9 cellular contexts compared by ENCODE assay signal in genomic region chr5:131672791-131673190, GRCh38. TPM values are rescaled to one million over a fixed set of nuclear protein-coding genes. Genes with fewer than 3 reads are reported as not detected.
DNase-seq lines count a peak whose midpoint lies in the region; ATAC-seq and TF ChIP-seq lines count a peak whose summit lies in the region.
"Had no signal": no experiment of that assay in that cellular context is flagged by ENCODE, and none has a peak within 500 bp of the region (broad histone marks: within the 10 kb centered on the region; RNA-seq: fewer than 3 reads in every experiment).

No MANE protein-coding gene starts in this region.

- ATAC-seq in Right ventricle myocardium inferior (peak; percentile 32), lower lobe of right lung (peak in 1 of 2 donors; percentile 24), aorta (ENCODE audit: low FRiP score) (peak; percentile 45)

- no peak overlapping the region for H3K9ac ChIP-seq in HUES48 (ENCODE audit: low read depth, low read length)

- H3K4me1 ChIP-seq in HUES48 (ENCODE audit: control insufficient read depth, insufficient read depth, low read length), result peaks cover 4% of the 10 kb centered on the region; the same call in 1 of the 2 replicates
- H3K4me1 ChIP-seq in lower lobe of right lung, result peaks cover 34% of the 10 kb centered on the region
- H3K4me1 ChIP-seq in aorta (ENCODE audit: control insufficient read depth in 1 of 2, insufficient read depth in 2 of 2, low read length in 2 of 2), result peaks cover 4 to 12% of the 10 kb centered on the region in 2 donors

- TF ChIP-seq CTCF in lower lobe of right lung (IDR thresholded peaks at IDR 0.05), result no peak

- intact Hi-C loops in Right ventricle myocardium inferior (cut with DNase I), result loop anchor here (2.0 kb wide), 1 partner anchor 124 kb away; the partner anchor contains the start of gene FNIP1
- intact Hi-C loops in cardiac septum (cut with DNase I), result loop anchor here (2.0 to 5.0 kb wide), 2 partner anchors 35 to 124 kb away; partner anchors contain the start of genes FNIP1 and RAPGEF6
- intact Hi-C loops in lower lobe of right lung (cut with DNase I), result no loop called here
- intact Hi-C loops in aorta (cut with DNase I), result no loop called here

- H3K27me3 ChIP-seq in HUES48 (ENCODE audit: control insufficient read depth, insufficient read depth, low read length) (no peaks in the 10 kb centered on the region), lower lobe of right lung (ENCODE audit: low read depth) (no peaks in the 10 kb centered on the region), aorta (ENCODE audit: control insufficient read depth in 1 of 2, insufficient read depth in 2 of 2, low read length in 1 of 2) (no peaks in the 10 kb centered on the region)

- no peak for DNase-seq in Right ventricle myocardium inferior (ENCODE audit: missing footprints)
- no peak for DNase-seq in cardiac septum (ENCODE audit: low spot score)
- no peak for DNase-seq in lower lobe of right lung
- DNase-seq in aorta, result no peak
- DNase-seq in anterior cingulate cortex (lab: John Stamatoyannopoulos, UW), result no peak
- DNase-seq in NCI-H82 treated with DMSO at 0.1 percent for 48 hours (lab: John Stamatoyannopoulos, UW; ENCODE audit: unreplicated experiment), result no peak
- DNase-seq in NCI-H524 treated with DMSO at 0.1 percent for 48 hours (lab: John Stamatoyannopoulos, UW), result no peak
- DNase-seq: activated CD8-positive, alpha-beta memory T cell treated with anti-CD3 and anti-CD28 coated beads, Interleukin-2, amount 50 U/mL, for 4 hours had no signal

- H3K4me3 ChIP-seq in HUES48 (ENCODE audit: low read depth, low read length) (no peak overlapping the region), lower lobe of right lung (no peak overlapping the region), aorta (ENCODE audit: low read length in 2 of 2) (no peak overlapping the region)

- H3K27ac ChIP-seq in HUES48 (ENCODE audit: low read depth, low read length) (peak overlapping the region; percentile 0), lower lobe of right lung (peak overlapping the region; percentile 59), aorta (ENCODE audit: low read depth in 1 of 2, low read length in 2 of 2) (peak overlapping the region; percentile 57 to 87)

- WGBS in aorta, 2 donors, result 5 to 9% methylated on average over 6 of the region's 6 CpGs

- H3K36me3 ChIP-seq in HUES48 (ENCODE audit: control insufficient read depth, insufficient read depth, low read length) (peaks cover 42% of the 10 kb centered on the region), lower lobe of right lung (peaks cover 72% of the 10 kb centered on the region), aorta (ENCODE audit: control insufficient read depth in 1 of 2, insufficient read depth in 2 of 2, low read length in 1 of 2) (peaks cover 0 to 5% of the 10 kb centered on the region in 2 donors)

- H3K9me3 ChIP-seq in HUES48 (ENCODE audit: control insufficient read depth, insufficient read depth, low read length) (no peaks in the 10 kb centered on the region), lower lobe of right lung (no peaks in the 10 kb centered on the region), aorta (ENCODE audit: control insufficient read depth, low read length) (no peaks in the 10 kb centered on the region)

RNA-seq across cellular contexts. Expression of gene RAPGEF6, which starts 37.8 kb away (rescaled TPM):
- total RNA-seq in Right ventricle myocardium inferior (8.5 TPM), cardiac septum (15.6 TPM), lower lobe of right lung (21.7 TPM), aorta (10 to 100 TPM; 26.1 to 26.6 TPM)
- polyA plus RNA-seq in aorta, result 1 to 10 TPM; 2.1 to 4.1 TPM

Comparison
In these comparisons a context has a peak if more than half of its experiments do, and no peak if none do; other contexts are left out.
1. H3K27ac ChIP-seq: peak in every context shown above with its lines; median percentile 72 in aorta; 59 in lower lobe of right lung; 0 in HUES48.
2. intact Hi-C loops: an anchor here in Right ventricle myocardium inferior (2.0 kb wide) and cardiac septum (2.0 to 5.0 kb wide); none called in lower lobe of right lung and aorta.